ENCODE assay signal across 23 cellular contexts in the genomic region with DNA sequence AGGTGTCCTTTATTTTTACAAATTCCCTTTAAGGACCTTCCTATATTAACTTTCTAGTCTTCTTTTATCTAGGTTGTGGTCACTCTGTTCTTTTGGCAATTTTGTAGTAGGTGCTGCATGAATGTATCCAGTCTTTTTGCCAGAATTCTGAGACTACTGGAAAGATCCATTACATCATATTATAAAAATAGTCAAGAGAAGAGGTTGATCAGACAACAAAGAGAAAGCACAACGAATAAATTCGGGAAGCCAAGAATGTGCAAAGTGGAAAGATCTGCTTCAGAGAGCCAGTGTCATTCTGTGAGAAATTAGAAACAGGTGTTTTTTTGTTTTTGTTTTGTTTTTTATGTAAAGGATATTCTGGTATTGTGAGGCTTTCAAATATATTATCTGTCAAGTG. TPM values are rescaled to one million over a fixed set of nuclear protein-coding genes. Genes with fewer than 3 reads are reported as not detected.
DNase-seq lines count a peak whose midpoint lies in the region; ATAC-seq and TF ChIP-seq lines count a peak whose summit lies in the region.
"Had no signal": no experiment of that assay in that cellular context is flagged by ENCODE, and none has a peak within 500 bp of the region (broad histone marks: within the 10 kb centered on the region; RNA-seq: fewer than 3 reads in every experiment).

No MANE protein-coding gene starts in this region.

- H3K36me3 ChIP-seq in heart left ventricle, result no peaks in the 10 kb centered on the region
- H3K36me3 ChIP-seq in right atrium auricular region, result no peaks in the 10 kb centered on the region
- H3K36me3 ChIP-seq: BLaER1, HAP-1 had no signal

- 16 to 23% (median 18%) methylated on average over 2 of the region's 2 CpGs for WGBS in heart left ventricle, 4 donors

- intact Hi-C loops in heart left ventricle (cut with DNase I), result no loop called here

- no peak overlapping the region for H3K4me3 ChIP-seq in heart left ventricle
- no peak overlapping the region for H3K4me3 ChIP-seq in right atrium auricular region
- H3K4me3 ChIP-seq in HFF-Myc (replicated peaks; ENCODE audit: low read depth, low read length), result no peak overlapping the region
- H3K4me3 ChIP-seq: BLaER1, HAP-1 had no signal

- DNase-seq in heart left ventricle (no peak), right atrium auricular region (ENCODE audit: low spot score) (no peak), HFF-Myc (ENCODE audit: extremely low read depth, low read depth) (peak; percentile 16), fibroblast of gingiva (ENCODE audit: low read depth) (peak; percentile 18), superior temporal gyrus (ENCODE audit: extremely low spot score) (peak; percentile 43)
- DNase-seq: CD4-positive, alpha-beta T cell; DMS53; GOT3; MM.1S; NCI-H2029; NCI-H446 treated with DMSO at 0.1 percent for 48 hours; NCI-H526; NCI-H82; RPMI8226; SHP77 treated with DMSO at 0.1 percent for 48 hours had no signal

- ATAC-seq in heart left ventricle (peak in 3 of 4 donors; percentile 59 to 75 (median 71)), GM21381 (IDR thresholded peaks at IDR 0.05; ENCODE audit: unreplicated experiment) (no peak), GM21423 (IDR thresholded peaks at IDR 0.05; ENCODE audit: unreplicated experiment) (no peak), HG02870 (IDR thresholded peaks at IDR 0.05; ENCODE audit: unreplicated experiment) (no peak)

- TF ChIP-seq POLR2A in heart left ventricle (IDR thresholded peaks at IDR 0.05), result no peak

- H3K4me1 ChIP-seq in heart left ventricle (peaks cover 0 to 17% (median 0%) of the 10 kb centered on the region in 12 donors), right atrium auricular region (no peaks in the 10 kb centered on the region)
- H3K4me1 ChIP-seq: HAP-1 had no signal

- peak overlapping the region in 7 of 12 donors; percentile 17 to 79 (median 39) for H3K27ac ChIP-seq in heart left ventricle
- no peak overlapping the region for H3K27ac ChIP-seq in right atrium auricular region
- H3K27ac ChIP-seq: 22Rv1, BLaER1, HL-60, KMS-11 had no signal

- TF ChIP-seq CTCF in heart left ventricle (IDR thresholded peaks at IDR 0.05), result no peak
- TF ChIP-seq CTCF in right atrium auricular region (IDR thresholded peaks at IDR 0.05), result no peak
- no peak for TF ChIP-seq CTCF in HFF-Myc (IDR thresholded peaks at IDR 0.05; ENCODE audit: low read depth, low read length, missing control alignments)

- H3K9me3 ChIP-seq in heart left ventricle (no peaks in the 10 kb centered on the region), right atrium auricular region (no peaks in the 10 kb centered on the region)
- H3K9me3 ChIP-seq: BLaER1, HAP-1 had no signal

- H3K27me3 ChIP-seq in heart left ventricle (no peaks in the 10 kb centered on the region), right atrium auricular region (no peaks in the 10 kb centered on the region)
- H3K27me3 ChIP-seq: BLaER1 had no signal

RNA-seq across cellular contexts. Expression of a gene that starts 15.8 kb away (rescaled TPM):
- 100 to 1,000 TPM in 8 of 9 donors, 10 to 100 TPM in 1; 60.6 to 227 (median 169) TPM for total RNA-seq in heart left ventricle
- polyA plus RNA-seq in heart left ventricle, result 10 to 100 TPM; 18.4 to 19.0 TPM
- total RNA-seq in right atrium auricular region, result 100 to 1,000 TPM in 1 of 2 donors, 10 to 100 TPM in 1; 61.0 to 139 TPM

Comparison
In these comparisons a context has a peak if more than half of its experiments do, and no peak if none do; other contexts are left out.
1. H3K27ac ChIP-seq: peak in heart left ventricle (7 of 12); none in right atrium auricular region (0 of 2).
2. ATAC-seq: peak in heart left ventricle (3 of 4); none in GM21381 (single experiment), GM21423 (single experiment) and HG02870 (single experiment).
3. DNase-seq: peak in HFF-Myc (single experiment), fibroblast of gingiva (single experiment) and superior temporal gyrus (single experiment); none in heart left ventricle (0 of 5) and right atrium auricular region (single experiment).